In genomic region chrX:41561045-41561444, GRCh38 we compare ENCODE assay signal across 8 cellular contexts.
DNase-seq lines count a peak whose midpoint lies in the region; ATAC-seq and TF ChIP-seq lines count a peak whose summit lies in the region.

No MANE protein-coding gene starts in this region.

- peaks cover 28% of the 10 kb centered on the region for H3K4me1 ChIP-seq in CD8-positive, alpha-beta T cell (ENCODE audit: insufficient read depth, low read length)
- H3K4me1 ChIP-seq in skeletal muscle satellite cell (ENCODE audit: control insufficient read depth, insufficient read depth, low read length), result peaks cover 16% of the 10 kb centered on the region

- H3K4me3 Mint-ChIP-seq in CD8-positive, alpha-beta T cell, result no peak overlapping the region
- H3K4me3 Mint-ChIP-seq in WTC11 (no peak overlapping the region), mesothelial cell of epicardium (no peak overlapping the region)

- CTCF ChIA-PET in CD8-positive, alpha-beta T cell (lab: Charles Lee), result no interaction called here
- CTCF ChIA-PET in WTC11 (lab: Charles Lee), result interaction anchor here (1.2 kb wide), 1 partner anchor 199 kb away, joined by 7 read pairs; no protein-coding TSS in a partner anchor

- no peak overlapping the region for H3K4me3 ChIP-seq in CD8-positive, alpha-beta T cell (ENCODE audit: low read depth, low read length)
- no peak overlapping the region for H3K4me3 ChIP-seq in skeletal muscle satellite cell (ENCODE audit: low read length)

- peak in 4 of 7 experiments; percentile 4 to 30 (median 22) for DNase-seq in CD8-positive, alpha-beta T cell
- no peak for DNase-seq in WTC11 (ENCODE audit: low spot score)
- DNase-seq in mesothelial cell of epicardium (ENCODE audit: low spot score in 2 of 2, unreplicated experiment in 2 of 2), result no peak
- no peak for DNase-seq in NCI-H1694 treated with DMSO at 0.1 percent for 48 hours (lab: John Stamatoyannopoulos, UW)

- POLR2A ChIA-PET in CD8-positive, alpha-beta T cell (lab: Charles Lee), result no interaction called here
- POLR2A ChIA-PET in WTC11 (lab: Charles Lee), result no interaction called here

- no peak overlapping the region for H3K9ac ChIP-seq in skeletal muscle satellite cell (ENCODE audit: low read depth, low read length)

- no peaks in the 10 kb centered on the region for H3K27me3 Mint-ChIP-seq in CD8-positive, alpha-beta T cell (ENCODE audit: low read depth)
- H3K27me3 Mint-ChIP-seq in WTC11 (ENCODE audit: low read depth), result no peaks in the 10 kb centered on the region
- no peaks in the 10 kb centered on the region for H3K27me3 Mint-ChIP-seq in mesothelial cell of epicardium (ENCODE audit: low read depth)

- H3K36me3 Mint-ChIP-seq in CD8-positive, alpha-beta T cell, result peaks cover 30% of the 10 kb centered on the region
- H3K36me3 Mint-ChIP-seq in WTC11 (no peaks in the 10 kb centered on the region), mesothelial cell of epicardium (peaks cover 7% of the 10 kb centered on the region)

- intact Hi-C loops in CD8-positive, alpha-beta T cell (cut with DNase I, micrococcal nuclease), result no loop called here

- no peaks in the 10 kb centered on the region for H3K9me3 ChIP-seq in CD8-positive, alpha-beta T cell (ENCODE audit: low read length)
- H3K9me3 ChIP-seq in skeletal muscle satellite cell (replicated peaks; ENCODE audit: low read length), result no peaks in the 10 kb centered on the region

- H3K27ac Mint-ChIP-seq in CD8-positive, alpha-beta T cell, result peak overlapping the region; percentile 84
- H3K27ac Mint-ChIP-seq in WTC11 (peak overlapping the region; percentile 76), mesothelial cell of epicardium (no peak overlapping the region)

- H3K36me3 ChIP-seq in CD8-positive, alpha-beta T cell (ENCODE audit: insufficient read depth, low read length), result no peaks in the 10 kb centered on the region
- no peaks in the 10 kb centered on the region for H3K36me3 ChIP-seq in skeletal muscle satellite cell (ENCODE audit: insufficient read depth, low read length)

- peak; percentile 74 for ATAC-seq in CD8-positive, alpha-beta T cell
- ATAC-seq in GM19328 (IDR thresholded peaks at IDR 0.05; ENCODE audit: unreplicated experiment) (peak; percentile 57), HG03442 (IDR thresholded peaks at IDR 0.05; ENCODE audit: unreplicated experiment) (peak; percentile 94), WTC11 (no peak), esophagus mucosa (peak; percentile 58)

- peak overlapping the region; percentile 45 for H3K4me2 ChIP-seq in skeletal muscle satellite cell (ENCODE audit: low read length)

- peaks cover 62% of the 10 kb centered on the region for H3K4me1 Mint-ChIP-seq in CD8-positive, alpha-beta T cell (ENCODE audit: low read depth)
- peaks cover 16% of the 10 kb centered on the region for H3K4me1 Mint-ChIP-seq in WTC11
- peaks cover 22% of the 10 kb centered on the region for H3K4me1 Mint-ChIP-seq in mesothelial cell of epicardium

- H3K27me3 ChIP-seq in CD8-positive, alpha-beta T cell (ENCODE audit: insufficient read depth, low read length), result no peaks in the 10 kb centered on the region
- no peaks in the 10 kb centered on the region for H3K27me3 ChIP-seq in skeletal muscle satellite cell (ENCODE audit: control insufficient read depth, insufficient read depth, low read length)

- H3K9me3 Mint-ChIP-seq in CD8-positive, alpha-beta T cell, result no peaks in the 10 kb centered on the region
- no peaks in the 10 kb centered on the region for H3K9me3 Mint-ChIP-seq in WTC11
- H3K9me3 Mint-ChIP-seq in mesothelial cell of epicardium, result peaks cover 25% of the 10 kb centered on the region

- no peak overlapping the region for H3K27ac ChIP-seq in CD8-positive, alpha-beta T cell (ENCODE audit: low read depth, low read length)

- TF ChIP-seq CTCF in CD8-positive, alpha-beta T cell (IDR thresholded peaks at IDR 0.05), result no peak
- no peak for TF ChIP-seq CTCF in WTC11 (IDR thresholded peaks at IDR 0.05)
- no peak for TF ChIP-seq CTCF in mesothelial cell of epicardium (IDR thresholded peaks at IDR 0.05; ENCODE audit: unreplicated experiment)

TF ChIP-seq in WTC11, 78 proteins besides CTCF, POLR2A, EP300 and RAD21:
- TF ChIP-seq, protein P1, sequence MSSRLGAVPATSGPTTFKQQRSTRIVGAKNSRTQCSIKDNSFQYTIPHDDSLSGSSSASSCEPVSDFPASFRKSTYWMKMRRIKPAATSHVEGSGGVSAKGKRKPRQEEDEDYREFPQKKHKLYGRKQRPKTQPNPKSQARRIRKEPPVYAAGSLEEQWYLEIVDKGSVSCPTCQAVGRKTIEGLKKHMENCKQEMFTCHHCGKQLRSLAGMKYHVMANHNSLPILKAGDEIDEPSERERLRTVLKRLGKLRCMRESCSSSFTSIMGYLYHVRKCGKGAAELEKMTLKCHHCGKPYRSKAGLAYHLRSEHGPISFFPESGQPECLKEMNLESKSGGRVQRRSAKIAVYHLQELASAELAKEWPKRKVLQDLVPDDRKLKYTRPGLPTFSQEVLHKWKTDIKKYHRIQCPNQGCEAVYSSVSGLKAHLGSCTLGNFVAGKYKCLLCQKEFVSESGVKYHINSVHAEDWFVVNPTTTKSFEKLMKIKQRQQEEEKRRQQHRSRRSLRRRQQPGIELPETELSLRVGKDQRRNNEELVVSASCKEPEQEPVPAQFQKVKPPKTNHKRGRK (CRISPR knock-in tag; IDR thresholded peaks at IDR 0.05; ENCODE audit: borderline replicate concordance), result no peak
- no peak for TF ChIP-seq MAX (CRISPR knock-in tag; IDR thresholded peaks at IDR 0.05)
- TF ChIP-seq, protein P2, sequence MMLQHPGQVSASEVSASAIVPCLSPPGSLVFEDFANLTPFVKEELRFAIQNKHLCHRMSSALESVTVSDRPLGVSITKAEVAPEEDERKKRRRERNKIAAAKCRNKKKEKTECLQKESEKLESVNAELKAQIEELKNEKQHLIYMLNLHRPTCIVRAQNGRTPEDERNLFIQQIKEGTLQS (CRISPR knock-in tag; conservative IDR thresholded peaks at IDR 0.05), result no peak
- no peak for TF ChIP-seq RORB (CRISPR knock-in tag; IDR thresholded peaks at IDR 0.05)
- no peak for TF ChIP-seq TP53 (CRISPR knock-in tag; IDR thresholded peaks at IDR 0.05)
- TF ChIP-seq, protein P3, sequence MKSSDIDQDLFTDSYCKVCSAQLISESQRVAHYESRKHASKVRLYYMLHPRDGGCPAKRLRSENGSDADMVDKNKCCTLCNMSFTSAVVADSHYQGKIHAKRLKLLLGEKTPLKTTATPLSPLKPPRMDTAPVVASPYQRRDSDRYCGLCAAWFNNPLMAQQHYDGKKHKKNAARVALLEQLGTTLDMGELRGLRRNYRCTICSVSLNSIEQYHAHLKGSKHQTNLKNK (CRISPR knock-in tag; IDR thresholded peaks at IDR 0.05), result no peak
- no peak for TF ChIP-seq ZNF219 (CRISPR knock-in tag; IDR thresholded peaks at IDR 0.05; ENCODE audit: borderline replicate concordance)
- no peak for TF ChIP-seq GABPB1 (CRISPR knock-in tag; IDR thresholded peaks at IDR 0.05)

Comparison
In these comparisons a context has a peak if more than half of its experiments do, and no peak if none do; other contexts are left out.
1. DNase-seq: peak in CD8-positive, alpha-beta T cell (4 of 7); none in WTC11 (single experiment), mesothelial cell of epicardium (0 of 2) and NCI-H1694 treated with DMSO at 0.1 percent for 48 hours (single experiment).